In genomic region chr1:1360511-1361169, GRCh38 we compare ENCODE assay signal across 1 cellular context.
A peak's percentile ranks its signal among the peaks of the same experiment; 100 is the strongest.
TF ChIP-seq lines count a peak whose summit lies in the region.

No MANE protein-coding gene starts in this region.

TF ChIP-seq in IMR-90, 13 proteins besides CTCF, POLR2A, EP300 and RAD21 (continued from another document):
- TF ChIP-seq MAZ (IDR thresholded peaks at IDR 0.05; ENCODE audit: borderline replicate concordance, low read depth, low read length) (peak; percentile 92), SMC3 (IDR thresholded peaks at IDR 0.05; ENCODE audit: low read depth, low read length) (no peak), NFE2L2 (IDR thresholded peaks at IDR 0.05; ENCODE audit: low read depth, low read length) (no peak), CEBPB (IDR thresholded peaks at IDR 0.05; ENCODE audit: low read depth, low read length) (peak; percentile 51; the same call in 1 of the 2 replicates), USF2 (IDR thresholded peaks at IDR 0.05; ENCODE audit: low read depth, low read length) (peak; percentile 70), CHD1 (IDR thresholded peaks at IDR 0.05; ENCODE audit: low read depth, low read length) (no peak)
- TF ChIP-seq, protein P1, sequence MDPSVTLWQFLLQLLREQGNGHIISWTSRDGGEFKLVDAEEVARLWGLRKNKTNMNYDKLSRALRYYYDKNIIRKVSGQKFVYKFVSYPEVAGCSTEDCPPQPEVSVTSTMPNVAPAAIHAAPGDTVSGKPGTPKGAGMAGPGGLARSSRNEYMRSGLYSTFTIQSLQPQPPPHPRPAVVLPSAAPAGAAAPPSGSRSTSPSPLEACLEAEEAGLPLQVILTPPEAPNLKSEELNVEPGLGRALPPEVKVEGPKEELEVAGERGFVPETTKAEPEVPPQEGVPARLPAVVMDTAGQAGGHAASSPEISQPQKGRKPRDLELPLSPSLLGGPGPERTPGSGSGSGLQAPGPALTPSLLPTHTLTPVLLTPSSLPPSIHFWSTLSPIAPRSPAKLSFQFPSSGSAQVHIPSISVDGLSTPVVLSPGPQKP (IDR thresholded peaks at IDR 0.05; ENCODE audit: borderline replicate concordance, low read depth, low read length) = no peak
